10 cellular contexts compared by ENCODE assay signal in the genomic region with DNA sequence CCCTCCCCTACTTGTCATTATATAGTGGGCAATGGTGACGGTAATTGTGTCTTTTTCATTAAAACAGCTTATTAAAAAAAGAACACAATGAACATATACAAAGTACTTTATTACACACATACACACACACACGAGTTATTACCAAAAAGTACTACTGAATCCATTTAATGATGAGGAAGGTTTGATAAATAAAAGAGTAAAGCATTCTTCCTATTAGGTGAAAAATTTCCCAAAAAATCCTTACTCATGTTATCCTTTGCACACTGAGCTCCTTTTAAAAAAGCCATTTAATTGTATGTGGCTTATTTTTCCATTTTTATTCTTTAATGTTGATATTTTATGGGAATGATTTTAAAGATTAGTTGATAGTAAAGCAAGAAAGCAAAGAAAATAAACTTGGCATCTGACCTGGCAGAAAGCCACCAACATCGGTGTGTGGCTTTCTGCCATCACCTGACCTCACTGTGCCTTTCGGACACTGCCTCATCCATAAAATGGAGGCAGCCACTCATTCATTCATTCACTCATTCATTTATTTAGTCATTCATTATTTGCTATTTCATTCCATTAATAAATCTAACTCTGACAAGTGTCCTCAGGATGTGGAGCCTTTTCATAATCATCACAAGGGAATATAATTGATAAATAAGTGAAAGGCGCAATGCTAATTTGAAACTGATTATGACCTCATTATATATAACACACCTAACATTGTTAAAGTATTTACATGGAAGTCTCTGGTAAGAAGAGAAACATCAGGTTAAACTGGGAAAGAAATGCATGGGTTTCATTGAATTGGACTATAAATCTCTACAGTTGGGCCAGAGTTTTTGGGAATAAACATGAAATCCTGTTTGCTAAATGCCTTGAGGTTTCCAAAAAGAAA. TPM values are rescaled to one million over a fixed set of nuclear protein-coding genes. Genes with fewer than 3 reads are reported as not detected.
DNase-seq lines count a peak whose midpoint lies in the region; ATAC-seq, FAIRE-seq and TF ChIP-seq lines count a peak whose summit lies in the region.
"Had no signal": no experiment of that assay in that cellular context is flagged by ENCODE, and none has a peak within 500 bp of the region (broad histone marks: within the 10 kb centered on the region; RNA-seq: fewer than 3 reads in every experiment).

No MANE protein-coding gene starts in this region.

- H3K27ac ChIP-seq in A673 (ENCODE audit: low read depth, low read length, poor library complexity, severe bottlenecking) (no peak overlapping the region), GM23338 (ENCODE audit: low read depth) (no peak overlapping the region), K562 (ENCODE audit: extremely low read depth, low read depth, low read length) (no peak overlapping the region), mesenchymal stem cell (ENCODE audit: low read length, poor library complexity, severe bottlenecking) (no peak overlapping the region)

- no peaks in the 10 kb centered on the region for H3F3A ChIP-seq in GM23338 (replicated peaks; ENCODE audit: low read depth)

- no peak overlapping the region for H3K18ac ChIP-seq in mesenchymal stem cell (ENCODE audit: low read depth in 1 of 2, low read length in 2 of 2)

- H2BK15ac ChIP-seq in mesenchymal stem cell (ENCODE audit: low read depth, poor library complexity, severe bottlenecking), result no peak overlapping the region

- no peak overlapping the region for H3K14ac ChIP-seq in mesenchymal stem cell (ENCODE audit: low read length in 2 of 2)

- intact Hi-C loops in A673 (cut with micrococcal nuclease; ENCODE audit: unreplicated experiment), result no loop called here
- intact Hi-C loops in K562 (cut with micrococcal nuclease), result no loop called here

- TF ChIP-seq RAD21 in K562 (CRISPR knock-in tag; conservative IDR thresholded peaks at IDR 0.05 in 1 of 2, IDR thresholded peaks at IDR 0.05 in 1 of 2), result no peak

- H3K4me1 ChIP-seq in A673 (ENCODE audit: insufficient read depth, low read length, poor library complexity, severe bottlenecking), result peaks cover 6% of the 10 kb centered on the region
- peaks cover 33% of the 10 kb centered on the region for H3K4me1 ChIP-seq in GM23338 (ENCODE audit: insufficient read depth)
- H3K4me1 ChIP-seq in K562 (replicated peaks in 1 of 2; ENCODE audit: control insufficient read depth in 2 of 2, insufficient read depth in 2 of 2, low read length in 2 of 2), result peaks cover 12 to 20% of the 10 kb centered on the region in 2 experiments; a peak in 4 of 5 replicates
- peaks cover 6% of the 10 kb centered on the region for H3K4me1 ChIP-seq in mesenchymal stem cell (ENCODE audit: control insufficient read depth, insufficient read depth, low read depth, low read length)

- POLR2A ChIA-PET in A673 (lab: Charles Lee; ENCODE audit: low non-redundant PET), result no interaction called here
- POLR2A ChIA-PET in K562 (lab: Yijun Ruan, JAX), result interaction anchor here (0.6 to 1.1 kb wide), 2 partner anchors 11 to 146 kb away, joined by 3 read pairs; no protein-coding TSS in a partner anchor

- H2AFZ ChIP-seq in GM23338, result peak overlapping the region; percentile 94; the same call in 1 of the 2 replicates
- no peak overlapping the region for H2AFZ ChIP-seq in K562 (ENCODE audit: low read depth, low read length)
- H2AFZ ChIP-seq in mesenchymal stem cell (ENCODE audit: low read depth, low read length), result no peak overlapping the region

- H3K9me3 ChIP-seq in A673 (ENCODE audit: low read depth, low read length, poor library complexity, severe bottlenecking) (no peaks in the 10 kb centered on the region), K562 (replicated peaks; ENCODE audit: control insufficient read depth, insufficient read depth, low read depth, low read length) (no peaks in the 10 kb centered on the region), mesenchymal stem cell (ENCODE audit: control insufficient read depth, low read length) (no peaks in the 10 kb centered on the region)
- H3K9me3 ChIP-seq: pancreas had no signal

- H3K23ac ChIP-seq in mesenchymal stem cell (ENCODE audit: low read length in 2 of 2), result no peak overlapping the region

- H3K36me3 ChIP-seq in A673 (ENCODE audit: insufficient read depth, low read length, poor library complexity, severe bottlenecking) (no peaks in the 10 kb centered on the region), GM23338 (ENCODE audit: insufficient read depth) (no peaks in the 10 kb centered on the region), K562 (ENCODE audit: control insufficient read depth, insufficient read depth, low read length) (no peaks in the 10 kb centered on the region), mesenchymal stem cell (ENCODE audit: control insufficient read depth in 1 of 2, insufficient read depth in 2 of 2, low read depth in 1 of 2, low read length in 2 of 2) (no peaks in the 10 kb centered on the region)
- H3K36me3 ChIP-seq: pancreas had no signal

- BruUV-seq in A673 (replicated peaks; lab: Mats Ljungman, UMichigan) (no TSS peak), K562 (replicated peaks; lab: Mats Ljungman, UMichigan) (no TSS peak)

- H4K20me1 ChIP-seq in GM23338 (replicated peaks; ENCODE audit: insufficient read depth) (no peaks in the 10 kb centered on the region), K562 (replicated peaks; ENCODE audit: control insufficient read depth, insufficient read depth, low read length) (no peaks in the 10 kb centered on the region)

- H4K91ac ChIP-seq in mesenchymal stem cell (ENCODE audit: low read length), result no peak overlapping the region

- no peak for TF ChIP-seq EP300 in K562 (IDR thresholded peaks at IDR 0.05; ENCODE audit: low read length)

- TF ChIP-seq CTCF in A673 (conservative IDR thresholded peaks at IDR 0.05; ENCODE audit: low read depth, low read length) (no peak), GM23338 (conservative IDR thresholded peaks at IDR 0.05; ENCODE audit: low read depth in 2 of 2) (no peak), K562 (IDR thresholded peaks at IDR 0.05 in 2 of 3, conservative IDR thresholded peaks at IDR 0.05 in 1 of 3; ENCODE audit: insufficient read depth in 2 of 3, low read depth in 1 of 3, low read length in 3 of 3) (no peak)

- H3K79me2 ChIP-seq in GM23338 (replicated peaks; ENCODE audit: insufficient read depth) (no peaks in the 10 kb centered on the region), K562 (ENCODE audit: control insufficient read depth, insufficient read depth, low read length) (no peaks in the 10 kb centered on the region)

- H3K27me3 ChIP-seq in A673 (replicated peaks; ENCODE audit: insufficient read depth, low read depth, low read length, poor library complexity), result peaks cover 3% of the 10 kb centered on the region
- peaks cover 17% of the 10 kb centered on the region for H3K27me3 ChIP-seq in GM23338 (ENCODE audit: insufficient read depth)
- no peaks in the 10 kb centered on the region for H3K27me3 ChIP-seq in K562 (ENCODE audit: control insufficient read depth in 2 of 2, insufficient read depth in 2 of 2, low read length in 2 of 2)
- H3K27me3 ChIP-seq in mesenchymal stem cell (ENCODE audit: control insufficient read depth in 1 of 2, insufficient read depth in 1 of 2, low read length in 2 of 2), result no peaks in the 10 kb centered on the region
- H3K27me3 ChIP-seq: pancreas had no signal

- H3K4ac ChIP-seq in mesenchymal stem cell (ENCODE audit: low read depth in 1 of 2, low read length in 2 of 2), result no peak overlapping the region

- CTCF ChIA-PET in A673 (lab: Charles Lee) (interaction anchor here (0.5 to 0.7 kb wide), 3 partner anchors 151 to 267 kb away, joined by 3 to 7 read pairs (median 4); no protein-coding TSS in a partner anchor), K562 (lab: Yijun Ruan, JAX; ENCODE audit: low intra/inter-chr PET ratio) (no interaction called here)

- in situ Hi-C loops in K562 (cut with MboI), result no loop called here

- H3K9ac ChIP-seq in K562 (ENCODE audit: insufficient read depth in 1 of 2, low read depth in 2 of 2, low read length in 2 of 2) (no peak overlapping the region), mesenchymal stem cell (ENCODE audit: low read length) (peak overlapping the region; percentile 59)

- H3K4me3 ChIP-seq in A673 (ENCODE audit: low read depth, low read length, poor library complexity, severe bottlenecking) (peak overlapping the region; percentile 55), GM23338 (peak overlapping the region; percentile 61), K562 (no peak overlapping the region), mesenchymal stem cell (ENCODE audit: insufficient read depth in 1 of 2, low read depth in 1 of 2, low read length in 2 of 2) (peak overlapping the region in 1 of 2 experiments; percentile 82)

- no peak for FAIRE-seq in K562 (lab: Jason Lieb, UNC)
- FAIRE-seq: pancreas had no signal

- no peaks in the 10 kb centered on the region for H3K36me3 Mint-ChIP-seq in GM23338 (ENCODE audit: low read depth)

- no peak for DNase-seq in A673 (ENCODE audit: low spot score)
- DNase-seq in GM23338 (ENCODE audit: low spot score), result no peak
- no peak for DNase-seq in K562 (ENCODE audit: extremely low read depth in 1 of 4, low spot score in 3 of 4)
- no peak for DNase-seq in mesenchymal stem cell
- no peak for DNase-seq in A172 (ENCODE audit: low spot score)
- DNase-seq in UCSD-AML1 (lab: John Stamatoyannopoulos, UW; ENCODE audit: unreplicated experiment), result no peak
- DNase-seq in NCI-H1092 (lab: John Stamatoyannopoulos, UW), result no peak
- DNase-seq: amniotic stem cell had no signal

- no peak overlapping the region for H3K27ac Mint-ChIP-seq in GM23338

- no peak for ATAC-seq in GM23338
- ATAC-seq in K562, result no peak
- no peak for ATAC-seq in GM18861 (IDR thresholded peaks at IDR 0.05; ENCODE audit: unreplicated experiment)

- H4K8ac ChIP-seq in mesenchymal stem cell (ENCODE audit: low read length), result no peak overlapping the region

- no peaks in the 10 kb centered on the region for H3K9me2 ChIP-seq in GM23338 (ENCODE audit: insufficient read depth)

- H3K79me1 ChIP-seq in mesenchymal stem cell (replicated peaks; ENCODE audit: low read length, poor library complexity, severe bottlenecking), result no peaks in the 10 kb centered on the region

- H2BK5ac ChIP-seq in mesenchymal stem cell (ENCODE audit: low read depth, low read length, poor library complexity, severe bottlenecking), result no peak overlapping the region

- TF ChIP-seq POLR2A in K562 (conservative IDR thresholded peaks at IDR 0.05), result no peak

- H2BK120ac ChIP-seq in mesenchymal stem cell (ENCODE audit: low read depth, low read length), result no peak overlapping the region

- 71% methylated on average over 5 of the region's 5 CpGs for WGBS in K562 (ENCODE audit: insufficient coverage, low coverage, missing lambda C conversion rate)
- WGBS in mesenchymal stem cell, result 92% methylated on average over 2 of the region's 5 CpGs

- H2AK5ac ChIP-seq in mesenchymal stem cell (ENCODE audit: low read length, severe bottlenecking), result no peak overlapping the region

- no peak overlapping the region for H2BK12ac ChIP-seq in mesenchymal stem cell (ENCODE audit: low read length in 2 of 2)

- no peaks in the 10 kb centered on the region for H3K9me1 ChIP-seq in K562 (ENCODE audit: control insufficient read depth, insufficient read depth, low read length)

- H3K27me3 Mint-ChIP-seq in GM23338 (ENCODE audit: insufficient read depth, low read depth, poor library complexity), result peaks cover 3% of the 10 kb centered on the region

- H3K4me1 Mint-ChIP-seq in GM23338, result peaks cover 32% of the 10 kb centered on the region

- peak overlapping the region; percentile 80 for H3K4me3 Mint-ChIP-seq in GM23338

- no peaks in the 10 kb centered on the region for H3K9me3 Mint-ChIP-seq in GM23338

- peak overlapping the region; percentile 81 for H3K4me2 ChIP-seq in GM23338
- H3K4me2 ChIP-seq in K562 (ENCODE audit: insufficient read depth, low read length), result no peak overlapping the region
- peak overlapping the region; percentile 30 for H3K4me2 ChIP-seq in mesenchymal stem cell (ENCODE audit: low read length, poor library complexity, severe bottlenecking)

RNA-seq across cellular contexts. Expression of a gene that starts 0.7 kb away (rescaled TPM):
- total RNA-seq in A673 (2021) (40.0 and 73.3 TPM in 2 replicates), K562 (2014; rRNA removed) (4.9 and 7.7 TPM in 2 replicates), K562 (2014; rRNA removed; fragmentation: Illumina TruSeq; extraction: Trizol) (3.7 and 4.1 TPM in 2 replicates), K562 (2015; rRNA removed; fragmentation: Illumina TruSeq; extraction: Trizol) (5.0 and 7.2 TPM in 2 replicates), K562 (2021) (3.7 and 4.3 TPM in 2 replicates)
- total RNA-seq in GM23338 (2014; rRNA removed; shearing (Covaris generic)), result 34.2 and 37.2 TPM in 2 replicates
- polyA plus RNA-seq in GM23338 (2016; fragmentation: Nextera tagmentation; extraction: Ambion mirVana) (15.0 and 16.3 TPM in 2 replicates), K562 (2011; rRNA removed) (3.5 and 3.8 TPM in 2 replicates), K562 (2014; fragmentation: Illumina TruSeq; extraction: Trizol) (3.3 and 3.9 TPM in 2 replicates), K562 (2014; fragmentation: Nextera tagmentation; extraction: Ambion mirVana) (1 to 10 TPM; 3.5 to 3.9 TPM), K562 (2014; rRNA removed) (4.5 and 7.8 TPM in 2 replicates)
- total RNA-seq in K562 (2011; cell fraction: chromatin; rRNA removed; ENCODE audit: low replicate concordance), result 35.0 and 54.6 TPM in 2 replicates
- 17.8 and 31.9 TPM in 2 replicates for total RNA-seq in K562 (2011; cell fraction: nucleolus; rRNA removed)
- 34.4 and 40.1 TPM in 2 replicates for total RNA-seq in K562 (2011; cell fraction: nucleoplasm; rRNA removed)
- 3.9 and 4.2 TPM in 2 replicates for polyA plus RNA-seq in K562 (2011; cell fraction: cytosol; rRNA removed)
- 29.7 and 31.8 TPM in 2 replicates for polyA plus RNA-seq in K562 (2011; cell fraction: nucleus; rRNA removed)
- 8.4 and 8.8 TPM in 2 replicates for polyA plus RNA-seq in K562 (2012)
- 5.2 and 6.6 TPM in 2 replicates for polyA minus RNA-seq in K562 (2011; rRNA and poly(A)+ RNA removed)
- 6.8 and 10.6 TPM in 2 replicates for polyA minus RNA-seq in K562 (2011; cell fraction: cytosol; rRNA and poly(A)+ RNA removed)
- polyA minus RNA-seq in K562 (2011; cell fraction: nucleus; rRNA and poly(A)+ RNA removed), result 23.8 and 32.1 TPM in 2 replicates
- 54.2 TPM for polyA plus RNA-seq in mesenchymal stem cell (2013, experiment 1 of 2)
- polyA plus RNA-seq in mesenchymal stem cell (2013, experiment 2 of 2), result 54.0 TPM
- total RNA-seq in A172 (2014; rRNA removed; shearing (Covaris generic)), result 161 and 209 TPM in 2 replicates
